2 cellular contexts compared by ENCODE assay signal in genomic region chr4:54487491-54487890, GRCh38.
TF ChIP-seq lines count a peak whose summit lies in the region.

No MANE protein-coding gene starts in this region.

TF ChIP-seq in SK-N-SH, 30 proteins besides CTCF, POLR2A, EP300 and RAD21 (continued from another document):
- no peak for TF ChIP-seq USF2 (IDR thresholded peaks at IDR 0.05; ENCODE audit: borderline replicate concordance, low read depth, low read length)
- no peak for TF ChIP-seq EZH2phosphoT487 (IDR thresholded peaks at IDR 0.05; ENCODE audit: borderline replicate concordance, low read depth)
- TF ChIP-seq GATA2 (CRISPR knock-in tag; IDR thresholded peaks at IDR 0.05): no peak
- TF ChIP-seq REST (IDR thresholded peaks at IDR 0.05; ENCODE audit: low read depth, low read length): no peak

TF ChIP-seq in WTC11, 78 proteins besides CTCF, POLR2A, EP300 and RAD21 (continued from another document):
- TF ChIP-seq AFF4 (CRISPR knock-in tag; IDR thresholded peaks at IDR 0.05; ENCODE audit: borderline replicate concordance) (no peak), PREB (CRISPR knock-in tag; IDR thresholded peaks at IDR 0.05; ENCODE audit: borderline replicate concordance) (no peak), FOXP4 (CRISPR knock-in tag; IDR thresholded peaks at IDR 0.05) (no peak), FOXJ3 (CRISPR knock-in tag; IDR thresholded peaks at IDR 0.05; ENCODE audit: borderline replicate concordance) (no peak), USF1 (CRISPR knock-in tag; IDR thresholded peaks at IDR 0.05) (no peak), ZNF232 (CRISPR knock-in tag; IDR thresholded peaks at IDR 0.05) (no peak), FOXP1 (CRISPR knock-in tag; IDR thresholded peaks at IDR 0.05; ENCODE audit: borderline replicate concordance) (no peak), ATF1 (CRISPR knock-in tag; IDR thresholded peaks at IDR 0.05) (no peak), FOXK1 (CRISPR knock-in tag; IDR thresholded peaks at IDR 0.05) (no peak), ATF3 (CRISPR knock-in tag; conservative IDR thresholded peaks at IDR 0.05) (no peak)
